In the genomic region with DNA sequence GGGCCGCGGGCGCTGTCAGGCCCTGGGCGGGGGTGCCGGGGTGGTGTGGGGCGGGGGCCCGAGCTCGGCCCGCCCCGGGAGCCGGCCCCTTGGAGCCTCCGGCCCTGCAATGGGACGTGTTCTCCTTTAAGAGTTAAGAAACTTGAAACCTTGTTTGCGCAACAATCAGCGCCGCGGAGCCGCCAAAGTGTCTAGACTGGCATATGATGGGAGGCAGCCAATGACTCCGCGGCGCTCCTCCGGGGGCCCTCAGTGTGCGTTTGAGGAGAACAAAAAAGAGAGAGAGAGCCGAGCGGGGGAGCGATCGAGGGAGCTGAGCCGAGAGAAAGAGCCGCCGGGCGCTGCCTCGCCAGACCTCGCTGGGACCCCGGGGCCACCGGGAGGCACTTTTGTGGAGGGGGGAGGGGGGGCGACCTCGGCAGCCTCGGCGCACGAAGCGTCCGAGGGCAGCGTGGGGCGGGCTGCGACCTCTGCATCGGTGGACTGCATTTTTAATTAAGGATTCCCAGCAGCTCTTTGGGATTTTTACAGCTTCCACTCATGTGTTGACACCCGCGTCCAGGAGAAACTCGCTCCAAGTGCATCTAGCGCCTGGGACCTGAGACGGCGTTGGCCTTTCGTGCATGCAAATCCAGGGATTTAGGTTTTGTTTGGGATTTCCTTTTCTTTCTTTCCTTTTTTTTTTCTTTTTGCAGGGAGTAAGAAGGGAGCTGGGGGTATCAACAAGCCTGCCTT, we compare ENCODE assay signal across 8 cellular contexts. TPM values are rescaled to one million over a fixed set of nuclear protein-coding genes. Genes with fewer than 3 reads are reported as not detected.
DNase-seq lines count a peak whose midpoint lies in the region; ATAC-seq and TF ChIP-seq lines count a peak whose summit lies in the region.

A gene (plus strand): TSS at position 202 of the 735 bp plus-strand sequence. CDS start 1,023 bp downstream, outside the sequence.

- peak; percentile 26 for ATAC-seq in HG02642 (IDR thresholded peaks at IDR 0.05; ENCODE audit: poor library complexity, unreplicated experiment)
- ATAC-seq in gastrocnemius medialis, result peak; percentile 80 to 81
- no peak for ATAC-seq in HG03565 (IDR thresholded peaks at IDR 0.05; ENCODE audit: unreplicated experiment)

- H3K27me3 ChIP-seq in iPS-18a (ENCODE audit: control insufficient read depth, insufficient read depth, low read length) (peaks cover 56% of the 10 kb centered on the region), gastrocnemius medialis (peaks cover 0 to 5% (median 0%) of the 10 kb centered on the region in 3 donors)

- no peaks in the 10 kb centered on the region for H3K36me3 ChIP-seq in iPS-18a (ENCODE audit: control insufficient read depth, low read depth, low read length)
- no peaks in the 10 kb centered on the region for H3K36me3 ChIP-seq in gastrocnemius medialis

- TF ChIP-seq CTCF in VCaP (conservative IDR thresholded peaks at IDR 0.05), result no peak
- TF ChIP-seq CTCF in MCF 10A (IDR thresholded peaks at IDR 0.05; ENCODE audit: unreplicated experiment), result no peak
- no peak for TF ChIP-seq CTCF in gastrocnemius medialis (IDR thresholded peaks at IDR 0.05 in 4 of 5, conservative IDR thresholded peaks at IDR 0.05 in 1 of 5)

- H3K4me1 Mint-ChIP-seq in MCF 10A (ENCODE audit: insufficient read depth, unreplicated experiment), result peaks cover 12% of the 10 kb centered on the region

- POLR2A ChIA-PET in MCF 10A (lab: Yijun Ruan, JAX), result interaction anchor here (0.5 to 2.3 kb wide), 11 partner anchors 9 to 1344 kb away, joined by 3 to 8 read pairs (median 3); a partner anchor contains a TSS

- H3K9me3 ChIP-seq in iPS-18a (ENCODE audit: control insufficient read depth, low read depth, low read length) (no peaks in the 10 kb centered on the region), gastrocnemius medialis (no peaks in the 10 kb centered on the region)

- peaks cover 18% of the 10 kb centered on the region for H3K27me3 Mint-ChIP-seq in MCF 10A (ENCODE audit: insufficient read depth, unreplicated experiment)

- peaks cover 23% of the 10 kb centered on the region for H3K4me1 ChIP-seq in iPS-18a (ENCODE audit: control insufficient read depth, low read depth, low read length)
- H3K4me1 ChIP-seq in gastrocnemius medialis, result peaks cover 6 to 17% of the 10 kb centered on the region in 2 donors

- CTCF ChIA-PET in MCF 10A (lab: Yijun Ruan, JAX), result interaction anchor here (0.6 to 2.3 kb wide), 6 partner anchors 9 to 833 kb away, joined by 3 to 8 read pairs (median 3); a partner anchor contains a TSS

- H3K27ac ChIP-seq in VCaP (peak within 1 kb of the TSS; percentile 88), iPS-18a (ENCODE audit: low read length) (no peak within 1 kb of the TSS), gastrocnemius medialis (peak within 1 kb of the TSS; percentile 58 to 87 (median 84))

- DNase-seq in CMK (ENCODE audit: low read depth) (peak; percentile 75), NCI-H2171 treated with DMSO at 0.1 percent for 48 hours (lab: John Stamatoyannopoulos, UW) (peak; percentile 97), MCF 10A (ENCODE audit: unreplicated experiment) (peak; percentile 98), gastrocnemius medialis (peak; percentile 78 to 94)

- H3K4me3 ChIP-seq in iPS-18a (ENCODE audit: low read length) (peak within 1 kb of the TSS; percentile 60), gastrocnemius medialis (peak within 1 kb of the TSS; percentile 62 to 93 (median 84))

- BruUV-seq in MCF 10A (replicated peaks; lab: Mats Ljungman, UMichigan), result no TSS peak

- H3K27ac Mint-ChIP-seq in MCF 10A (ENCODE audit: low read depth, unreplicated experiment), result no peak within 1 kb of the TSS

- no peaks in the 10 kb centered on the region for H3K36me3 Mint-ChIP-seq in MCF 10A (ENCODE audit: insufficient read depth, unreplicated experiment)

- in situ Hi-C loops in gastrocnemius medialis (cut with MboI; ENCODE audit: low sequenced_read_pairs in 4 of 4), result no loop called here

- peak; percentile 18 to 48 for TF ChIP-seq POLR2A in gastrocnemius medialis (IDR thresholded peaks at IDR 0.05)

- H3K9ac ChIP-seq in iPS-18a (ENCODE audit: low read length), result peak within 1 kb of the TSS; percentile 52

- H3K4me3 Mint-ChIP-seq in MCF 10A (ENCODE audit: unreplicated experiment), result peak within 1 kb of the TSS; percentile 79

- intact Hi-C loops in MCF 10A (cut with micrococcal nuclease) (loop anchor here (5.0 kb wide), 1 partner anchor 150 kb away; no protein-coding TSS in a partner anchor), gastrocnemius medialis (cut with DNase I; ENCODE audit: low total_unique reads) (loop anchor here (1.0 to 10.0 kb wide), 3 partner anchors 71 to 317 kb away; a partner anchor contains a TSS)

- H3K9me3 Mint-ChIP-seq in MCF 10A (ENCODE audit: unreplicated experiment), result no peaks in the 10 kb centered on the region

RNA-seq across cellular contexts. Expression of the gene that starts here (rescaled TPM):
- total RNA-seq in MCF 10A (2022), result not detected in 2 replicates
- 1 to 10 TPM; 2.2 to 3.7 (median 2.4) TPM for total RNA-seq in gastrocnemius medialis

Comparison
In these comparisons a context has a peak if more than half of its experiments do, and no peak if none do; other contexts are left out.
1. Peak in DNase-seq in MCF 10A; RNA of the gene not detected or under 1 TPM.